Comparison of ENCODE assay signal across 25 cellular contexts in the genomic region with DNA sequence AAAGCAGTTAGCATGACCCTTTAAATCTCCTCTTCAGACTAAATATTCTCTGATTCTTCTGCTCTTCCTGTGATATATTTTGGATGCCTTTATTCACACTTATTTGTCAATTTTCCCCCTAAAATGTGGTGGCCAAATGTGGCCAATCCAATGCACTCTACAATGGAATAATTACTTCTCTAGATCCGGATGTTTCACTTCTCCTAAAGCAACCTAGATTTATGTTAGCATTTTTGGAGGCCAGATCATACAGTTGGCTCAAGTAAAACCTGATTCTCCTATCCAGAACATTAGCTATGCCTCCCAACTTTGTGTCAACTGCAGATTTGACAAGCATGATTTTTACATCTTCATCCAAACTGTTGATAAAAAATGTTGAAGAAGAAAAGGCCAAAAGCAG.
"Had no signal": no experiment of that assay in that cellular context is flagged by ENCODE, and none has a peak within 500 bp of the region (broad histone marks: within the 10 kb centered on the region; RNA-seq: fewer than 3 reads in every experiment).

No MANE protein-coding gene starts in this region.

- H3K4me3 ChIP-seq: ascending aorta, coronary artery, MG63, SJCRH30, SK-N-MC had no signal

- DNase-seq: activated CD4-positive, alpha-beta T cell treated with anti-CD3 and anti-CD28 coated beads, Interleukin-2, amount 10 ng/mL, durations not matched to agents 24 days and 14 days; activated CD4-positive, alpha-beta T cell treated with anti-CD3 and anti-CD28 coated beads, Interleukin-2, amount 50 U/mL, for 48 hours; activated CD8-positive, alpha-beta T cell treated with anti-CD3 and anti-CD28 coated beads, Interleukin-2, amount 10 ng/mL, durations not matched to agents 7 days and 5 days; activated gamma-delta T cell; activated naive CD4-positive, alpha-beta T cell treated with Interleukin-2 at 50 U/mL for 16 hours; activated naive CD8-positive, alpha-beta T cell treated with anti-CD3 and anti-CD28 coated beads, Interleukin-2, amount 10 ng/mL, durations not matched to agents 7 days and 5 days; activated T-cell treated with anti-CD3 and anti-CD28 coated beads, Interleukin-2, amount 50 U/mL, for 24 hours; amygdala; MG63; NCI-H1092; NCI-H1436 treated with DMSO at 0.1 percent for 48 hours; NCI-H187; NCI-H2029 treated with DMSO at 0.1 percent for 48 hours; NCI-H2107; NCI-H2171; NCI-H510A; NCI-H526; NCI-H748 treated with DMSO at 0.1 percent for 48 hours; OCI-M1; SHP77; SJCRH30 had no signal

- H3K27me3 ChIP-seq: ascending aorta, MG63, SJCRH30 had no signal

- H3K4me1 ChIP-seq: ascending aorta, SJCRH30 had no signal

- H3K9me3 ChIP-seq: ascending aorta, MG63, SJCRH30 had no signal

- ATAC-seq: activated CD8-positive, alpha-beta T cell treated with anti-CD3 and anti-CD28 coated beads, Interleukin-2, amount 10 ng/mL, durations not matched to agents 7 days and 5 days had no signal

- H3K36me3 ChIP-seq: ascending aorta, SJCRH30 had no signal

- FAIRE-seq: TTC549 had no signal

- H3K27ac ChIP-seq: ascending aorta, coronary artery, SJCRH30, SK-N-MC had no signal
